13 cellular contexts compared by ENCODE assay signal in genomic region chr14:39091716-39092115, GRCh38.
"Had no signal": no experiment of that assay in that cellular context is flagged by ENCODE, and none has a peak within 500 bp of the region (broad histone marks: within the 10 kb centered on the region; RNA-seq: fewer than 3 reads in every experiment).

No MANE protein-coding gene starts in this region.

- H3K9me3 Mint-ChIP-seq: endodermal cell had no signal

- H3K9me3 ChIP-seq: pancreas, SJCRH30, thyroid gland, uterus had no signal

- H3K27ac Mint-ChIP-seq: endodermal cell had no signal

- H3K36me3 ChIP-seq: uterus had no signal

- DNase-seq: activated gamma-delta T cell treated with Interleukin-2 at 50 U/mL for 16 hours; activated T-cell treated with anti-CD3 and anti-CD28 coated beads for 4 hours; brain microvascular endothelial cell; endodermal cell; hypothalamus; kidney glomerular epithelial cell; mesendoderm; pancreas; SJCRH30; stimulated activated CD4-positive, alpha-beta T cell treated with anti-CD3 and anti-CD28 coated beads, Interleukin-4, amount 100 ng/mL, for 4 hours; thyroid gland; uterus had no signal

- H3K4me3 Mint-ChIP-seq: endodermal cell had no signal

- ATAC-seq: esophagus mucosa, pancreas had no signal

- H3K4me1 Mint-ChIP-seq: endodermal cell had no signal

- H3K27me3 ChIP-seq: brain microvascular endothelial cell, pancreas, SJCRH30, thyroid gland, uterus had no signal

- H3K4me3 ChIP-seq: pancreas, SJCRH30, thyroid gland, uterus had no signal

- H3K4me1 ChIP-seq: pancreas, SJCRH30, uterus had no signal
